In the genomic region with DNA sequence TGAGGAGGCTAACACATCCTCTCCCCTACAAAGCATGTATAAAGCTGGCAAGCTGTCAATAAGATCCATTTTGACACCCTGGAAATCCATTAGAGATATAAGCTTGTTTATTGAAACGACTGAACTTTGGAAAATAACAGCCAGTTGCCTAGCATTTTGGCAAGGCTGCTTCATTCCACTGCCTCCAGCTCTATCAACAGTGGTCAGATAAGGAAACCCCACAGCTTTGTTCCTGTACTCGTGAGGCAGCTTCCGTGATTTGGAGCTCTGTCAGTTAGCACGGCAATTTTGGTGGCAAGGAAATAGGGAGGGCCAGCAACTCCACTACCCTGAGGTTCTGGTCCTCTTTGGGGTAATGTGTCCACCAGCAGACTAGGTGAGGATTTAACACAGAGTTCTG, we compare ENCODE assay signal across 26 cellular contexts. TPM values are rescaled to one million over a fixed set of nuclear protein-coding genes. Genes with fewer than 3 reads are reported as not detected.
DNase-seq lines count a peak whose midpoint lies in the region; FAIRE-seq and TF ChIP-seq lines count a peak whose summit lies in the region.
"Had no signal": no experiment of that assay in that cellular context is flagged by ENCODE, and none has a peak within 500 bp of the region (broad histone marks: within the 10 kb centered on the region; RNA-seq: fewer than 3 reads in every experiment).

No MANE protein-coding gene starts in this region.

- no peak for FAIRE-seq in GM12891 (lab: Jason Lieb, UNC)

- H3F3A ChIP-seq in neural progenitor cell (ENCODE audit: low read depth) = no peaks in the 10 kb centered on the region

- no peaks in the 10 kb centered on the region for H3K36me3 ChIP-seq in neural progenitor cell
- H3K36me3 ChIP-seq: sigmoid colon, tibial nerve had no signal

- no peak overlapping the region for H3K4me2 ChIP-seq in neural progenitor cell

- H3K27ac ChIP-seq in neural progenitor cell = no peak overlapping the region
- H3K27ac ChIP-seq: sigmoid colon, tibial nerve had no signal

- H3K27me3 ChIP-seq in neural progenitor cell = no peaks in the 10 kb centered on the region
- H3K27me3 ChIP-seq: sigmoid colon, tibial nerve had no signal

- H3K27ac Mint-ChIP-seq in neural progenitor cell = no peak overlapping the region
- H3K27ac Mint-ChIP-seq: activated T-helper 1 cell treated with anti-CD3 and anti-CD28 coated beads, Interleukin-12 subunit alpha, Interleukin-12 subunit beta, Interleukin-2, Interleukin-4 antibody, amounts not matched to agents 30 ng/mL and 10 ng/mL and 1 ng/mL, durations not matched to agents 14 hours and 24 hours and 36 hours; WTC11 had no signal

- no peaks in the 10 kb centered on the region for H3K9me3 ChIP-seq in neural progenitor cell (ENCODE audit: low read depth)
- H3K9me3 ChIP-seq: sigmoid colon, tibial nerve had no signal

- TF ChIP-seq POLR2A in GM12891 (IDR thresholded peaks at IDR 0.05; ENCODE audit: low read depth, low read length) = no peak

- TF ChIP-seq CTCF in fibroblast of pulmonary artery (IDR thresholded peaks at IDR 0.05; ENCODE audit: low read length, missing control alignments) = no peak
- TF ChIP-seq CTCF in neural progenitor cell (IDR thresholded peaks at IDR 0.05) = no peak

- no peak overlapping the region for H3K4me3 Mint-ChIP-seq in neural progenitor cell
- H3K4me3 Mint-ChIP-seq: activated T-helper 1 cell treated with anti-CD3 and anti-CD28 coated beads, Interleukin-12 subunit alpha, Interleukin-12 subunit beta, Interleukin-2, Interleukin-4 antibody, amounts not matched to agents 30 ng/mL and 10 ng/mL and 1 ng/mL, durations not matched to agents 14 hours and 24 hours and 36 hours; WTC11 had no signal

- no peaks in the 10 kb centered on the region for H3K79me2 ChIP-seq in neural progenitor cell (ENCODE audit: low read depth)

- H3K4me3 ChIP-seq in fibroblast of pulmonary artery (replicated peaks; ENCODE audit: low read depth, low read length) (no peak overlapping the region), neural progenitor cell (no peak overlapping the region)
- H3K4me3 ChIP-seq: lung, sigmoid colon, tibial nerve had no signal

- no peaks in the 10 kb centered on the region for H4K20me1 ChIP-seq in neural progenitor cell (ENCODE audit: low read depth)

- DNase-seq in M059J (ENCODE audit: low read depth) (peak; percentile 20), amniotic epithelial cell (ENCODE audit: low read depth) (peak; percentile 39), fibroblast of pulmonary artery (ENCODE audit: low read depth) (peak; percentile 68), neural progenitor cell (ENCODE audit: low spot score) (no peak), NCI-H510A treated with DMSO at 0.1 percent for 48 hours (lab: John Stamatoyannopoulos, UW) (no peak), GM12891 (ENCODE audit: insufficient read length, low spot score) (no peak)
- no peak for DNase-seq in effector CD4-positive, alpha-beta T cell
- DNase-seq: activated CD4-positive, alpha-beta T cell treated with anti-CD3 and anti-CD28 coated beads, Interleukin-2, amount 50 U/mL, for 4 hours; activated naive CD4-positive, alpha-beta T cell treated with anti-CD3 and anti-CD28 coated beads, Interleukin-2, amount 50 U/mL, for 16 hours; AML-193; cerebellar nuclear complex; GOT3; hypothalamus; islet precursor cell; NCI-H2171 treated with DMSO at 0.1 percent for 48 hours; NCI-H526 treated with DMSO at 0.1 percent for 48 hours; posterior cingulate gyrus; sigmoid colon; stimulated activated CD8-positive, alpha-beta memory T cell treated with anti-CD3 and anti-CD28 coated beads, Interleukin-4, amount 100 ng/mL, for 48 hours had no signal

- H3K9ac ChIP-seq in neural progenitor cell = no peak overlapping the region

- H3K36me3 Mint-ChIP-seq in neural progenitor cell = no peaks in the 10 kb centered on the region
- H3K36me3 Mint-ChIP-seq: WTC11 had no signal

- H3K4me1 Mint-ChIP-seq in neural progenitor cell = no peaks in the 10 kb centered on the region
- H3K4me1 Mint-ChIP-seq: WTC11 had no signal

- H3K27me3 Mint-ChIP-seq in neural progenitor cell (ENCODE audit: insufficient read depth, low read depth) = no peaks in the 10 kb centered on the region

- no peaks in the 10 kb centered on the region for H3K9me3 Mint-ChIP-seq in neural progenitor cell
- H3K9me3 Mint-ChIP-seq: activated T-helper 1 cell treated with anti-CD3 and anti-CD28 coated beads, Interleukin-12 subunit alpha, Interleukin-12 subunit beta, Interleukin-2, Interleukin-4 antibody, amounts not matched to agents 30 ng/mL and 10 ng/mL and 1 ng/mL, durations not matched to agents 14 hours and 24 hours and 36 hours had no signal

- no peaks in the 10 kb centered on the region for H3K4me1 ChIP-seq in neural progenitor cell
- H3K4me1 ChIP-seq: sigmoid colon, tibial nerve had no signal

- peak overlapping the region; percentile 32 for H2AFZ ChIP-seq in neural progenitor cell (replicated peaks)

TF ChIP-seq in GM12891, 5 proteins besides CTCF, POLR2A, EP300 and RAD21:
- no peak for TF ChIP-seq POLR2AphosphoS5 (IDR thresholded peaks at IDR 0.05; ENCODE audit: low read depth, low read length)
- no peak for TF ChIP-seq SPI1 (IDR thresholded peaks at IDR 0.05; ENCODE audit: low read depth, low read length)
- no peak for TF ChIP-seq PAX5 (IDR thresholded peaks at IDR 0.05; ENCODE audit: insufficient read depth, low read length, severe bottlenecking)
- TF ChIP-seq POU2F2 (IDR thresholded peaks at IDR 0.05; ENCODE audit: low read depth, low read length) = no peak
- TF ChIP-seq TAF1 (IDR thresholded peaks at IDR 0.05; ENCODE audit: low read depth, low read length) = no peak

RNA-seq across cellular contexts. Expression of a gene that starts 2.0 kb away (rescaled TPM):
- not detected in 2 replicates for total RNA-seq in M059J (2014; rRNA removed; shearing (Covaris generic))
- total RNA-seq in neural progenitor cell (ENCODE audit: low replicate concordance) = not detected in 2 replicates
- not detected for polyA plus RNA-seq in GM12891 (2012; ENCODE audit: low read depth, missing spikeins)
- total RNA-seq: activated T-helper 1 cell treated with anti-CD3 and anti-CD28 coated beads, Interleukin-12 subunit alpha, Interleukin-12 subunit beta, Interleukin-2, Interleukin-4 antibody, amounts not matched to agents 30 ng/mL and 10 ng/mL and 1 ng/mL, durations not matched to agents 14 hours and 24 hours and 36 hours; frontal cortex; HT1080; lung; OCI-LY7; sigmoid colon; tibial nerve; WTC11 had no signal
- polyA plus RNA-seq: lung, sigmoid colon had no signal

RNA-seq across cellular contexts. Expression of a gene that starts 29.9 kb away (rescaled TPM):
- not detected in 2 replicates for total RNA-seq in M059J (2014; rRNA removed; shearing (Covaris generic))
- total RNA-seq in neural progenitor cell (ENCODE audit: low replicate concordance) = not detected in 2 replicates
- not detected for polyA plus RNA-seq in GM12891 (2012; ENCODE audit: low read depth, missing spikeins)
- total RNA-seq: activated T-helper 1 cell treated with anti-CD3 and anti-CD28 coated beads, Interleukin-12 subunit alpha, Interleukin-12 subunit beta, Interleukin-2, Interleukin-4 antibody, amounts not matched to agents 30 ng/mL and 10 ng/mL and 1 ng/mL, durations not matched to agents 14 hours and 24 hours and 36 hours; frontal cortex; HT1080; lung; OCI-LY7; sigmoid colon; tibial nerve; WTC11 had no signal
- polyA plus RNA-seq: lung, sigmoid colon had no signal

RNA-seq across cellular contexts. Expression of a gene that starts 30.7 kb away (rescaled TPM):
- total RNA-seq in M059J (2014; rRNA removed; shearing (Covaris generic)) = not detected in 2 replicates
- not detected in 2 replicates for total RNA-seq in neural progenitor cell (ENCODE audit: low replicate concordance)
- polyA plus RNA-seq in GM12891 (2012; ENCODE audit: low read depth, missing spikeins) = not detected
- total RNA-seq: activated T-helper 1 cell treated with anti-CD3 and anti-CD28 coated beads, Interleukin-12 subunit alpha, Interleukin-12 subunit beta, Interleukin-2, Interleukin-4 antibody, amounts not matched to agents 30 ng/mL and 10 ng/mL and 1 ng/mL, durations not matched to agents 14 hours and 24 hours and 36 hours; frontal cortex; HT1080; lung; OCI-LY7; sigmoid colon; tibial nerve; WTC11 had no signal
- polyA plus RNA-seq: lung, sigmoid colon had no signal

RNA-seq across cellular contexts. Expression of a gene that starts 46.9 kb away (rescaled TPM):
- not detected in 2 replicates for total RNA-seq in M059J (2014; rRNA removed; shearing (Covaris generic))
- not detected in 2 replicates for total RNA-seq in neural progenitor cell (ENCODE audit: low replicate concordance)
- polyA plus RNA-seq in GM12891 (2012; ENCODE audit: low read depth, missing spikeins) = not detected
- total RNA-seq: activated T-helper 1 cell treated with anti-CD3 and anti-CD28 coated beads, Interleukin-12 subunit alpha, Interleukin-12 subunit beta, Interleukin-2, Interleukin-4 antibody, amounts not matched to agents 30 ng/mL and 10 ng/mL and 1 ng/mL, durations not matched to agents 14 hours and 24 hours and 36 hours; frontal cortex; HT1080; lung; OCI-LY7; sigmoid colon; tibial nerve; WTC11 had no signal
- polyA plus RNA-seq: lung, sigmoid colon had no signal

RNA-seq across cellular contexts. Expression of a gene that starts 52.5 kb away (rescaled TPM):
- total RNA-seq in M059J (2014; rRNA removed; shearing (Covaris generic)) = not detected in 2 replicates
- total RNA-seq in neural progenitor cell (ENCODE audit: low replicate concordance) = not detected in 2 replicates
- polyA plus RNA-seq in GM12891 (2012; ENCODE audit: low read depth, missing spikeins) = not detected
- total RNA-seq: activated T-helper 1 cell treated with anti-CD3 and anti-CD28 coated beads, Interleukin-12 subunit alpha, Interleukin-12 subunit beta, Interleukin-2, Interleukin-4 antibody, amounts not matched to agents 30 ng/mL and 10 ng/mL and 1 ng/mL, durations not matched to agents 14 hours and 24 hours and 36 hours; frontal cortex; HT1080; lung; OCI-LY7; sigmoid colon; tibial nerve; WTC11 had no signal
- polyA plus RNA-seq: lung, sigmoid colon had no signal

Comparison
In these comparisons a context has a peak if more than half of its experiments do, and no peak if none do; other contexts are left out.
1. DNase-seq: peak in M059J (single experiment), amniotic epithelial cell (single experiment) and fibroblast of pulmonary artery (single experiment); none in neural progenitor cell (single experiment), effector CD4-positive, alpha-beta T cell (single experiment), NCI-H510A treated with DMSO at 0.1 percent for 48 hours (single experiment) and GM12891 (single experiment).